Comparison of ENCODE assay signal across 8 cellular contexts in the genomic region with DNA sequence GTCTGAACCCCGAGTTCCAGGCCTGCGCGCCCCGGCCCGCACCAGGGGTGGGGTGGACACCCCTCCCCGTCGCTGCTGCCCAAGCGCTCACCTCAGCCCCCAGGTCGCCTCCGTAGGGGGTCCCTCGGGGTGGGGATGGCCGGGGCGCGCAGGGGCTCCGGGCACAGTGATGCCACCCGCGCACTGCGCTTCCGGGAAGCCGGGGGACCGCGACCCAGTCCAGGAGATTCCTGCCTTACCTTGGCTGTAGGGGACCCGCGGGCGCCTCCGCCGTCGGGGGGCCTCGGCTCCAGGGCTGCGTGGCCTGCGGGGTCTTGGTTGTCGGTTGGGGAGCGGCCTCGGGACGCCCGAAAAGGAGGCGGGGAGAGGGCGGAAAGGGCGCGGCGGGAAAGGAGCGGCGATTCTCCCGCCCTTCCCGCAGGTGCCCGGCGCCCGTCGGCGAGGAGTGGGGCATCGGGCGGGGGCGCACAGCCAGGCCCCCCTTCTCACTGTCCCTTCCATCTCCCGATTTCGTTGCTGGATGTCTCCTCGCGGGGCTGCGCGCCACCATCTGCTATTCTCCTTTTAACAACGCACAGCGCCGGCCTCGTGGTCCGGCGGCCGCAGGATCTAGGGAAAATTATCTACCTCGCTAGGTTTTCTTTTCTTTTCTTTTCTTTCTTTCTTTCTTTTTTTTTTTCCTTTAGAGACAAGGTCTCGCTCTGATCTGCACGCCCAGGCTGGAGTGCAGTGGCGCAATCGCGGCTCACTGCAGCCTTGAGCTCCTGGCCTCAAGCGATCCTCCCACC. TPM values are rescaled to one million over a fixed set of nuclear protein-coding genes. Genes with fewer than 3 reads are reported as not detected.
DNase-seq lines count a peak whose midpoint lies in the region; ATAC-seq and TF ChIP-seq lines count a peak whose summit lies in the region.

A gene (minus strand): TSS at position 355 of the 788 bp plus-strand sequence. CDS start 3,323 bp downstream, outside the sequence.

- H3K4me3 ChIP-seq in A673 (ENCODE audit: low read depth, low read length, poor library complexity, severe bottlenecking) (peak within 1 kb of the TSS; percentile 90), breast epithelium (peak within 1 kb of the TSS; percentile 82 to 98 (median 87)), skin epidermis (peak within 1 kb of the TSS; percentile 62 to 92 (median 87))

- H3K27me3 ChIP-seq in A673 (replicated peaks; ENCODE audit: insufficient read depth, low read depth, low read length, poor library complexity) (no peaks in the 10 kb centered on the region), breast epithelium (no peaks in the 10 kb centered on the region)

- H3K27ac ChIP-seq in A673 (ENCODE audit: low read depth, low read length, poor library complexity, severe bottlenecking): peak within 1 kb of the TSS; percentile 99
- peak within 1 kb of the TSS; percentile 94 for H3K27ac ChIP-seq in RWPE1
- H3K27ac ChIP-seq in breast epithelium: peak within 1 kb of the TSS; percentile 95 to 97
- H3K27ac ChIP-seq in skin epidermis: peak within 1 kb of the TSS; percentile 95 to 100 (median 98)

- POLR2A ChIA-PET in A673 (lab: Charles Lee; ENCODE audit: low non-redundant PET) (interaction anchor here (0.7 kb wide), 1 partner anchor 251 kb away, joined by 6 read pairs; a partner anchor contains a TSS), RWPE1 (lab: Yijun Ruan, JAX; ENCODE audit: low non-redundant PET) (interaction anchor here (0.7 to 1.0 kb wide), 2 partner anchors 9 to 14 kb away, joined by 3 to 7 read pairs; a partner anchor contains a TSS)

- CTCF ChIA-PET in A673 (lab: Charles Lee): interaction anchor here (0.6 kb wide), 1 partner anchor 33 kb away, joined by 6 read pairs; no protein-coding TSS in a partner anchor
- CTCF ChIA-PET in RWPE1 (lab: Yijun Ruan, JAX): interaction anchor here (0.7 kb wide), 1 partner anchor 170 kb away, joined by 4 read pairs; no protein-coding TSS in a partner anchor

- H3K36me3 ChIP-seq in A673 (ENCODE audit: insufficient read depth, low read length, poor library complexity, severe bottlenecking) (peaks cover 23% of the 10 kb centered on the region), breast epithelium (no peaks in the 10 kb centered on the region)

- H3K9me3 ChIP-seq in A673 (ENCODE audit: low read depth, low read length, poor library complexity, severe bottlenecking) (no peaks in the 10 kb centered on the region), breast epithelium (no peaks in the 10 kb centered on the region)

- H3K4me1 ChIP-seq in A673 (ENCODE audit: insufficient read depth, low read length, poor library complexity, severe bottlenecking) (no peaks in the 10 kb centered on the region), breast epithelium (peaks cover 0 to 4% of the 10 kb centered on the region in 2 donors)

- TF ChIP-seq CTCF in A673 (conservative IDR thresholded peaks at IDR 0.05; ENCODE audit: low read depth, low read length) (no peak), RWPE1 (conservative IDR thresholded peaks at IDR 0.05; ENCODE audit: low read depth) (no peak), breast epithelium (IDR thresholded peaks at IDR 0.05) (no peak)

- DNase-seq in A673 (ENCODE audit: low spot score) (no peak), RWPE1 (ENCODE audit: low spot score) (no peak), breast epithelium (ENCODE audit: low spot score in 2 of 2) (peak in 1 of 2 donors; percentile 38), iPS-NIHi7 (ENCODE audit: extremely low spot score) (peak; percentile 43), DMS114 treated with DMSO at 0.1 percent for 48 hours (lab: John Stamatoyannopoulos, UW; ENCODE audit: unreplicated experiment) (no peak)

- intact Hi-C loops in A673 (cut with micrococcal nuclease; ENCODE audit: unreplicated experiment) (loop anchor here (5.0 kb wide), 1 partner anchor 64 kb away; a partner anchor contains a TSS), breast epithelium (cut with DNase I; ENCODE audit: low total_unique reads) (no loop called here)

- peak; percentile 18 for ATAC-seq in GM18511 (IDR thresholded peaks at IDR 0.05; ENCODE audit: unreplicated experiment)
- ATAC-seq in HG03442 (IDR thresholded peaks at IDR 0.05; ENCODE audit: unreplicated experiment): peak; percentile 18

- BruUV-seq in A673 (replicated peaks; lab: Mats Ljungman, UMichigan): TSS peak; percentile 85

- no peak for TF ChIP-seq POLR2A in breast epithelium (IDR thresholded peaks at IDR 0.05)

RNA-seq across cellular contexts. Expression of the gene that starts here (rescaled TPM):
- total RNA-seq in A673 (2021) (112 TPM in 2 replicates), breast epithelium (10 to 100 TPM; 52.8 to 53.6 (median 53.6) TPM)
